ENCODE assay signal across 20 cellular contexts in the genomic region with DNA sequence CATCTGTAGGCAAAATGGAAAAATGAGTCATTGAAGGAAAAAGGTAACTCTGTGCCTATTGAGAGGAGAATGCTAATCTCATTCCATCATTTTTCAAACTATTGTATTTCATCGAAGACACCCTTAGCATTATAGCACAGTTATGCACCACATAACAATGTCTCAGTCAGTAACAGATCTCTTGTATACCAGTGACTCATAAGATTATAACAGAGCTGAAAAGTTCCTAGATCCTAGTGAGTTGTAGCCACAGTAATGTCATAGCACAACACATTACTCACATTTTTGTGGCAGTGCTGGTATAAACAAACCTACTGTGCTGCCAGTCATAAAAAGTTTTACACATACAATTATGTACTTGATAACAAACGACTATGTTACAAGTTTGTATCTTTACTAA.
A peak's percentile ranks its signal among the peaks of the same experiment; 100 is the strongest.
DNase-seq lines count a peak whose midpoint lies in the region; ATAC-seq, FAIRE-seq and TF ChIP-seq lines count a peak whose summit lies in the region.
"Had no signal": no experiment of that assay in that cellular context is flagged by ENCODE, and none has a peak within 500 bp of the region (broad histone marks: within the 10 kb centered on the region; RNA-seq: fewer than 3 reads in every experiment).

No MANE protein-coding gene starts in this region.

- H3K27me3 ChIP-seq in astrocyte (ENCODE audit: insufficient read depth, low read length) = no peaks in the 10 kb centered on the region
- no peaks in the 10 kb centered on the region for H3K27me3 ChIP-seq in foreskin keratinocyte
- H3K27me3 ChIP-seq in dorsolateral prefrontal cortex = no peaks in the 10 kb centered on the region
- H3K27me3 ChIP-seq: pancreas, spleen had no signal

- no peak overlapping the region for H3K9ac ChIP-seq in astrocyte (ENCODE audit: low read length)
- H3K9ac ChIP-seq: KMS-11 had no signal

- H3K4me1 ChIP-seq in astrocyte (ENCODE audit: insufficient read depth, low read length) (peaks cover 23% of the 10 kb centered on the region), foreskin keratinocyte (peaks cover 2% of the 10 kb centered on the region)
- H3K4me1 ChIP-seq: pancreas, spleen had no signal

- H3K36me3 ChIP-seq in astrocyte (ENCODE audit: insufficient read depth, low read length) = no peaks in the 10 kb centered on the region
- H3K36me3 ChIP-seq: pancreas, spleen had no signal

- peaks cover 16% of the 10 kb centered on the region for H3K4me1 Mint-ChIP-seq in astrocyte (ENCODE audit: low read depth, unreplicated experiment)
- H3K4me1 Mint-ChIP-seq: CD4-positive, CD25-positive, alpha-beta regulatory T cell had no signal

- H3K4me2 ChIP-seq in astrocyte (ENCODE audit: low read length) = peak overlapping the region; percentile 9
- H3K4me2 ChIP-seq: KMS-11 had no signal

- no peaks in the 10 kb centered on the region for H3K79me2 ChIP-seq in astrocyte (ENCODE audit: insufficient read depth, low read length)

- H3K4me3 ChIP-seq in astrocyte (ENCODE audit: insufficient read depth, low read depth, low read length) (no peak overlapping the region), dorsolateral prefrontal cortex (no peak overlapping the region)
- H3K4me3 ChIP-seq: pancreas, spleen had no signal

- H3K27me3 Mint-ChIP-seq in astrocyte (ENCODE audit: low read depth, unreplicated experiment) = no peaks in the 10 kb centered on the region
- H3K27me3 Mint-ChIP-seq: CD4-positive, CD25-positive, alpha-beta regulatory T cell; stimulated activated naive CD8-positive, alpha-beta T cell treated with anti-CD3 and anti-CD28 coated beads, Interleukin-15, Interleukin-2, amounts not matched to agents 100 ng/mL and 50 ng/mL, for 24 hours had no signal

- peak; percentile 96 for DNase-seq in HT1080 (ENCODE audit: low read depth)
- peak; percentile 97 for DNase-seq in astrocyte (ENCODE audit: low read depth)
- DNase-seq in foreskin keratinocyte = peak; percentile 40 to 95
- DNase-seq in urothelium cell line (ENCODE audit: low spot score) = peak; percentile 32
- no peak for DNase-seq in CD1c-positive myeloid dendritic cell (ENCODE audit: extremely low spot score)
- no peak for DNase-seq in SKM-1 treated with dmso at 0.1 percent for 144 hours (lab: John Stamatoyannopoulos, UW; ENCODE audit: unreplicated experiment)
- no peak for DNase-seq in dorsolateral prefrontal cortex
- DNase-seq: CD4-positive, CD25-positive, alpha-beta regulatory T cell; cerebellar nuclear complex; H7; hippocampal formation; NCI-H1694 treated with DMSO at 0.1 percent for 48 hours; NCI-H524; pancreas; spleen had no signal

- H3K36me3 Mint-ChIP-seq in astrocyte (ENCODE audit: low read depth, unreplicated experiment) = no peaks in the 10 kb centered on the region
- H3K36me3 Mint-ChIP-seq: activated naive CD4-positive, alpha-beta T cell treated with anti-CD3 and anti-CD28 coated beads, Interleukin-2, amount 50 U/mL, for 72 hours; CD4-positive, CD25-positive, alpha-beta regulatory T cell had no signal

- H3K27ac Mint-ChIP-seq in astrocyte (ENCODE audit: unreplicated experiment) = peak overlapping the region; percentile 28
- H3K27ac Mint-ChIP-seq: activated naive CD4-positive, alpha-beta T cell treated with anti-CD3 and anti-CD28 coated beads, Interleukin-2, amount 50 U/mL, for 72 hours; CD4-positive, CD25-positive, alpha-beta regulatory T cell; stimulated activated naive CD8-positive, alpha-beta T cell treated with anti-CD3 and anti-CD28 coated beads, Interleukin-15, Interleukin-2, amounts not matched to agents 100 ng/mL and 50 ng/mL, for 24 hours had no signal

- FAIRE-seq in astrocyte (lab: Jason Lieb, UNC) = peak; percentile 58
- FAIRE-seq in urothelium cell line (lab: Jason Lieb, UNC) = no peak
- FAIRE-seq: pancreas had no signal

- intact Hi-C loops in dorsolateral prefrontal cortex (cut with DNase I) = no loop called here

- H3K27ac ChIP-seq in astrocyte (ENCODE audit: low read depth, low read length) (peak overlapping the region; percentile 65), foreskin keratinocyte (no peak overlapping the region), dorsolateral prefrontal cortex (no peak overlapping the region)
- H3K27ac ChIP-seq: KMS-11, pancreas, spleen had no signal

- peaks cover 6% of the 10 kb centered on the region for H3K9me3 Mint-ChIP-seq in astrocyte (ENCODE audit: unreplicated experiment)

- TF ChIP-seq CTCF in astrocyte (IDR thresholded peaks at IDR 0.05; ENCODE audit: insufficient read depth, low read depth, low read length) = no peak
- no peak for TF ChIP-seq CTCF in foreskin keratinocyte (conservative IDR thresholded peaks at IDR 0.05)
- TF ChIP-seq CTCF in dorsolateral prefrontal cortex (IDR thresholded peaks at IDR 0.05 in 54 of 56, conservative IDR thresholded peaks at IDR 0.05 in 2 of 56; ENCODE audit: low read depth in 1 of 56, partially characterized antibody in 56 of 56) = no peak

- no peak overlapping the region for H3K4me3 Mint-ChIP-seq in astrocyte (ENCODE audit: unreplicated experiment)
- H3K4me3 Mint-ChIP-seq: CD4-positive, CD25-positive, alpha-beta regulatory T cell; stimulated activated naive CD8-positive, alpha-beta T cell treated with anti-CD3 and anti-CD28 coated beads, Interleukin-15, Interleukin-2, amounts not matched to agents 100 ng/mL and 50 ng/mL, for 24 hours had no signal

- no peak overlapping the region for H2AFZ ChIP-seq in astrocyte (ENCODE audit: low read depth, low read length)

- no peaks in the 10 kb centered on the region for H3K9me3 ChIP-seq in astrocyte (ENCODE audit: insufficient read depth, low read depth, low read length)
- H3K9me3 ChIP-seq: pancreas had no signal

- no peaks in the 10 kb centered on the region for H4K20me1 ChIP-seq in astrocyte (ENCODE audit: insufficient read depth, low read length)

- ATAC-seq in foreskin keratinocyte = peak; percentile 99
- ATAC-seq: activated naive CD4-positive, alpha-beta T cell treated with anti-CD3 and anti-CD28 coated beads, Interleukin-2, amount 50 U/mL, for 72 hours; left lobe of liver; Panc1; pancreas had no signal

Comparison
In these comparisons a context has a peak if more than half of its experiments do, and no peak if none do; other contexts are left out.
1. DNase-seq: peak in HT1080 (single experiment), astrocyte (single experiment), foreskin keratinocyte (2 of 2) and urothelium cell line (single experiment); none in CD1c-positive myeloid dendritic cell (single experiment), SKM-1 treated with dmso at 0.1 percent for 144 hours (single experiment) and dorsolateral prefrontal cortex (0 of 10).